Comparison of ENCODE assay signal across 8 cellular contexts in genomic region chr17:31008374-31009035, GRCh38. TPM values are rescaled to one million over a fixed set of nuclear protein-coding genes. Genes with fewer than 3 reads are reported as not detected.
A peak's percentile ranks its signal among the peaks of the same experiment; 100 is the strongest.
DNase-seq lines count a peak whose midpoint lies in the region; ATAC-seq and TF ChIP-seq lines count a peak whose summit lies in the region.

No MANE protein-coding gene starts in this region.

- H3K9ac ChIP-seq in skeletal muscle tissue (ENCODE audit: low read depth in 1 of 3, low read length in 3 of 3), result peak overlapping the region; percentile 22 to 74 (median 59)

- peak; percentile 85 for ATAC-seq in activated B cell treated with CpG ODN at 0.5 μM for 24 hours (ENCODE audit: low read depth)
- no peak for ATAC-seq in HG03025 (IDR thresholded peaks at IDR 0.05; ENCODE audit: low FRiP score, unreplicated experiment)
- no peak for ATAC-seq in HG02970 (IDR thresholded peaks at IDR 0.05; ENCODE audit: low FRiP score, unreplicated experiment)

- H3K27me3 Mint-ChIP-seq in activated B cell treated with CpG ODN at 0.5 μM for 24 hours (no peaks in the 10 kb centered on the region), immature natural killer cell (ENCODE audit: low read depth in 3 of 3) (peaks cover 0 to 5% (median 2%) of the 10 kb centered on the region in 3 donors)

- H3K4me1 Mint-ChIP-seq in activated B cell treated with CpG ODN at 0.5 μM for 24 hours (peaks cover 24% of the 10 kb centered on the region), immature natural killer cell (peaks cover 20 to 32% of the 10 kb centered on the region in 2 donors)

- no peak for TF ChIP-seq CTCF in activated B cell treated with CpG ODN at 0.5 μM for 24 hours (IDR thresholded peaks at IDR 0.05)

- TF ChIP-seq POLR2A in GM15510 (IDR thresholded peaks at IDR 0.05; ENCODE audit: borderline replicate concordance, extremely low read depth, insufficient read length), result peak; percentile 42

- H3K27ac ChIP-seq in caudate nucleus (ENCODE audit: low read depth, low read length) (peak overlapping the region; percentile 73), skeletal muscle tissue (ENCODE audit: low read depth, low read length) (peak overlapping the region; percentile 44)

- CTCF ChIA-PET in activated B cell treated with CpG ODN at 0.5 μM for 24 hours (lab: Charles Lee), result interaction anchor here (0.6 to 1.4 kb wide), 4 partner anchors 41 to 363 kb away, joined by 3 to 4 read pairs (median 4); no protein-coding TSS in a partner anchor

- H3K4me1 ChIP-seq in skeletal muscle tissue (ENCODE audit: control insufficient read depth in 3 of 3, insufficient read depth in 3 of 3, low read length in 3 of 3), result no peaks in the 10 kb centered on the region

- intact Hi-C loops in activated B cell treated with CpG ODN at 0.5 μM for 24 hours (cut with micrococcal nuclease), result loop anchor here (1.0 to 5.0 kb wide), 5 partner anchors 38 to 199 kb away; partner anchors contain the start of genes ADAP2, RNF135 and TEFM

- H3K9me3 Mint-ChIP-seq in activated B cell treated with CpG ODN at 0.5 μM for 24 hours (no peaks in the 10 kb centered on the region), immature natural killer cell (no peaks in the 10 kb centered on the region)

- H3K4me3 Mint-ChIP-seq in activated B cell treated with CpG ODN at 0.5 μM for 24 hours (peak overlapping the region; percentile 91), immature natural killer cell (peak overlapping the region; percentile 87 to 95 (median 93))

- peaks cover 0 to 8% (median 4%) of the 10 kb centered on the region in 3 donors for H3K27me3 ChIP-seq in skeletal muscle tissue (ENCODE audit: control insufficient read depth in 3 of 3, insufficient read depth in 3 of 3, low read length in 3 of 3)

- H3K4me3 ChIP-seq in skeletal muscle tissue (ENCODE audit: low read length in 3 of 3), result peak overlapping the region; percentile 63 to 67 (median 64)

- H3K9me3 ChIP-seq in skeletal muscle tissue (ENCODE audit: control insufficient read depth in 3 of 3, low read length in 3 of 3), result no peaks in the 10 kb centered on the region

- POLR2A ChIA-PET in activated B cell treated with CpG ODN at 0.5 μM for 24 hours (lab: Charles Lee), result interaction anchor here (0.6 to 2.5 kb wide), 14 partner anchors 38 to 929 kb away, joined by 3 to 19 read pairs (median 4); partner anchors contain the start of genes ADAP2, NF1 and RNF135

- peak; percentile 55 for DNase-seq in HuH-7.5 (ENCODE audit: low spot score)
- peak; percentile 66 for DNase-seq in activated B cell treated with CpG ODN at 0.5 μM for 24 hours
- DNase-seq in caudate nucleus (lab: John Stamatoyannopoulos, UW), result peak in 52 of 61 donors; percentile 7 to 81 (median 49)
- peak; percentile 66 to 72 (median 68) for DNase-seq in immature natural killer cell

- peaks cover 13% of the 10 kb centered on the region for H3K36me3 Mint-ChIP-seq in activated B cell treated with CpG ODN at 0.5 μM for 24 hours (ENCODE audit: low read depth)
- H3K36me3 Mint-ChIP-seq in immature natural killer cell, result peaks cover 3 to 18% (median 7%) of the 10 kb centered on the region in 3 donors

- no peaks in the 10 kb centered on the region for H3K36me3 ChIP-seq in skeletal muscle tissue (ENCODE audit: control insufficient read depth in 3 of 3, insufficient read depth in 3 of 3, low read length in 3 of 3)

- H3K27ac Mint-ChIP-seq in activated B cell treated with CpG ODN at 0.5 μM for 24 hours (peak overlapping the region; percentile 85), immature natural killer cell (peak overlapping the region; percentile 87 to 93 (median 92))

RNA-seq across cellular contexts. Expression of gene RNF135, which starts 37.7 kb away (rescaled TPM):
- total RNA-seq in activated B cell treated with CpG ODN at 0.5 μM for 24 hours (16.7 and 18.5 TPM in 2 replicates), skeletal muscle tissue (5.2 TPM)
- polyA plus RNA-seq in immature natural killer cell, result 10 to 100 TPM; 13.5 to 28.6 (median 22.2) TPM
